ENCODE assay signal across 1 cellular context in the genomic region with DNA sequence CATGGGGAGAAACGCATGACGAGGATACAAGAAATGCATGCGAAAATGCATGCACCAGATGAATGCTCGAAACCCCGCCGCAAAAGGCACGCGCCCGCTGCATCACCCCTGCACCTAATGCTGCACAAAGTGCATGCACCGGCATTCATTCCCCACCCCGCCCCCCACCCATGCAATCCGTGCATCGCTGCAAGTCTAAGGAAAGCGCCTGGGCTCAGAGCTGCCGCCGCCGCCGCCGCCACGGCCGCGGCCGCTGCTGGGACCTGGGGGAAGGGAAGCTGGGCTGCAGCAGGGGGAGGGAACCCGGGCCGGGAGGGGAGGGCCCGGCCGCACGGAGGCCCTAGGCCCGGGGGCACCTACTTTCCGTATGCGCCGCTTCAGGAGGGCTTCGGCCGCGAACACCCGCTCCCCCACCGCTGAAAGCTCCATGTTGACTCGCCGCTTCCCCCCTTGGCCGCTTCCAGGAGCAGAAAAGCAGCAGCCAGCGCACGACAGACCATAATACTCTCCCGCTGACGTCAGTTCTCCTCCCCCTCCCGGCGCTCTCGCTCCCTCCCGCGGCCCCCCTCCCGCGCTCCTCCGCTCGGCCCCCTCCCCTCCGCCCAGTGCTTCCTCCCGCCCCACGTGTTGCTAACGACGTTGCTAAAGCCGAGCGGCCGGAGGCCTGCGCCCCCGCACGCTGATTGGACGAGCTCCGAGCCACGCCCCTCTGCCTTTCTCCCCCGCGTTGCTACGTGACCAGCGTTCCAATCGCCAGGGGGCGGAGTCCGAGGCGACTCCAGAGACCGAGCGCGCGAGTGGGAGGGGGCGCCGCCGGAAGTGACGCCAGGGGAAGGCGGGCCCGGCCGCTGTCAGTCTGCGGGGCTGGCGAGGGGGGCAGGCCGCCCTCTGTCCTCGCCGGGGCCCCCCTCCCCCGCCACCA.
TF ChIP-seq lines count a peak whose summit lies in the region.

A gene (minus strand): TSS at position 508 of the 922 bp plus-strand sequence. CDS start 79 bp downstream, at position 429.

TF ChIP-seq in GM23338, 12 proteins besides CTCF, POLR2A, EP300 and RAD21 (continued from another document):
- TF ChIP-seq POLR2AphosphoS5 (IDR thresholded peaks at IDR 0.05; ENCODE audit: low read depth) (0 out of 2 replicates have a peak, but pooled peaks have one; percentile 12), STAT1 (IDR thresholded peaks at IDR 0.05; ENCODE audit: unreplicated experiment) (no peak), JUNB (IDR thresholded peaks at IDR 0.05; ENCODE audit: unreplicated experiment) (no peak), ZNF331 (CRISPR knock-in tag; IDR thresholded peaks at IDR 0.05; ENCODE audit: low read depth) (no peak), NANOG (IDR thresholded peaks at IDR 0.05; ENCODE audit: borderline replicate concordance) (no peak), ZNF114 (CRISPR knock-in tag; IDR thresholded peaks at IDR 0.05) (no peak), EZH2phosphoT487 (IDR thresholded peaks at IDR 0.05; ENCODE audit: unreplicated experiment) (no peak), EZH2 (IDR thresholded peaks at IDR 0.05; ENCODE audit: low read depth, unreplicated experiment) (no peak)
- TF ChIP-seq, protein P1, sequence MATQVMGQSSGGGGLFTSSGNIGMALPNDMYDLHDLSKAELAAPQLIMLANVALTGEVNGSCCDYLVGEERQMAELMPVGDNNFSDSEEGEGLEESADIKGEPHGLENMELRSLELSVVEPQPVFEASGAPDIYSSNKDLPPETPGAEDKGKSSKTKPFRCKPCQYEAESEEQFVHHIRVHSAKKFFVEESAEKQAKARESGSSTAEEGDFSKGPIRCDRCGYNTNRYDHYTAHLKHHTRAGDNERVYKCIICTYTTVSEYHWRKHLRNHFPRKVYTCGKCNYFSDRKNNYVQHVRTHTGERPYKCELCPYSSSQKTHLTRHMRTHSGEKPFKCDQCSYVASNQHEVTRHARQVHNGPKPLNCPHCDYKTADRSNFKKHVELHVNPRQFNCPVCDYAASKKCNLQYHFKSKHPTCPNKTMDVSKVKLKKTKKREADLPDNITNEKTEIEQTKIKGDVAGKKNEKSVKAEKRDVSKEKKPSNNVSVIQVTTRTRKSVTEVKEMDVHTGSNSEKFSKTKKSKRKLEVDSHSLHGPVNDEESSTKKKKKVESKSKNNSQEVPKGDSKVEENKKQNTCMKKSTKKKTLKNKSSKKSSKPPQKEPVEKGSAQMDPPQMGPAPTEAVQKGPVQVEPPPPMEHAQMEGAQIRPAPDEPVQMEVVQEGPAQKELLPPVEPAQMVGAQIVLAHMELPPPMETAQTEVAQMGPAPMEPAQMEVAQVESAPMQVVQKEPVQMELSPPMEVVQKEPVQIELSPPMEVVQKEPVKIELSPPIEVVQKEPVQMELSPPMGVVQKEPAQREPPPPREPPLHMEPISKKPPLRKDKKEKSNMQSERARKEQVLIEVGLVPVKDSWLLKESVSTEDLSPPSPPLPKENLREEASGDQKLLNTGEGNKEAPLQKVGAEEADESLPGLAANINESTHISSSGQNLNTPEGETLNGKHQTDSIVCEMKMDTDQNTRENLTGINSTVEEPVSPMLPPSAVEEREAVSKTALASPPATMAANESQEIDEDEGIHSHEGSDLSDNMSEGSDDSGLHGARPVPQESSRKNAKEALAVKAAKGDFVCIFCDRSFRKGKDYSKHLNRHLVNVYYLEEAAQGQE (IDR thresholded peaks at IDR 0.05; ENCODE audit: unreplicated experiment), result no peak
- TF ChIP-seq, protein P2, sequence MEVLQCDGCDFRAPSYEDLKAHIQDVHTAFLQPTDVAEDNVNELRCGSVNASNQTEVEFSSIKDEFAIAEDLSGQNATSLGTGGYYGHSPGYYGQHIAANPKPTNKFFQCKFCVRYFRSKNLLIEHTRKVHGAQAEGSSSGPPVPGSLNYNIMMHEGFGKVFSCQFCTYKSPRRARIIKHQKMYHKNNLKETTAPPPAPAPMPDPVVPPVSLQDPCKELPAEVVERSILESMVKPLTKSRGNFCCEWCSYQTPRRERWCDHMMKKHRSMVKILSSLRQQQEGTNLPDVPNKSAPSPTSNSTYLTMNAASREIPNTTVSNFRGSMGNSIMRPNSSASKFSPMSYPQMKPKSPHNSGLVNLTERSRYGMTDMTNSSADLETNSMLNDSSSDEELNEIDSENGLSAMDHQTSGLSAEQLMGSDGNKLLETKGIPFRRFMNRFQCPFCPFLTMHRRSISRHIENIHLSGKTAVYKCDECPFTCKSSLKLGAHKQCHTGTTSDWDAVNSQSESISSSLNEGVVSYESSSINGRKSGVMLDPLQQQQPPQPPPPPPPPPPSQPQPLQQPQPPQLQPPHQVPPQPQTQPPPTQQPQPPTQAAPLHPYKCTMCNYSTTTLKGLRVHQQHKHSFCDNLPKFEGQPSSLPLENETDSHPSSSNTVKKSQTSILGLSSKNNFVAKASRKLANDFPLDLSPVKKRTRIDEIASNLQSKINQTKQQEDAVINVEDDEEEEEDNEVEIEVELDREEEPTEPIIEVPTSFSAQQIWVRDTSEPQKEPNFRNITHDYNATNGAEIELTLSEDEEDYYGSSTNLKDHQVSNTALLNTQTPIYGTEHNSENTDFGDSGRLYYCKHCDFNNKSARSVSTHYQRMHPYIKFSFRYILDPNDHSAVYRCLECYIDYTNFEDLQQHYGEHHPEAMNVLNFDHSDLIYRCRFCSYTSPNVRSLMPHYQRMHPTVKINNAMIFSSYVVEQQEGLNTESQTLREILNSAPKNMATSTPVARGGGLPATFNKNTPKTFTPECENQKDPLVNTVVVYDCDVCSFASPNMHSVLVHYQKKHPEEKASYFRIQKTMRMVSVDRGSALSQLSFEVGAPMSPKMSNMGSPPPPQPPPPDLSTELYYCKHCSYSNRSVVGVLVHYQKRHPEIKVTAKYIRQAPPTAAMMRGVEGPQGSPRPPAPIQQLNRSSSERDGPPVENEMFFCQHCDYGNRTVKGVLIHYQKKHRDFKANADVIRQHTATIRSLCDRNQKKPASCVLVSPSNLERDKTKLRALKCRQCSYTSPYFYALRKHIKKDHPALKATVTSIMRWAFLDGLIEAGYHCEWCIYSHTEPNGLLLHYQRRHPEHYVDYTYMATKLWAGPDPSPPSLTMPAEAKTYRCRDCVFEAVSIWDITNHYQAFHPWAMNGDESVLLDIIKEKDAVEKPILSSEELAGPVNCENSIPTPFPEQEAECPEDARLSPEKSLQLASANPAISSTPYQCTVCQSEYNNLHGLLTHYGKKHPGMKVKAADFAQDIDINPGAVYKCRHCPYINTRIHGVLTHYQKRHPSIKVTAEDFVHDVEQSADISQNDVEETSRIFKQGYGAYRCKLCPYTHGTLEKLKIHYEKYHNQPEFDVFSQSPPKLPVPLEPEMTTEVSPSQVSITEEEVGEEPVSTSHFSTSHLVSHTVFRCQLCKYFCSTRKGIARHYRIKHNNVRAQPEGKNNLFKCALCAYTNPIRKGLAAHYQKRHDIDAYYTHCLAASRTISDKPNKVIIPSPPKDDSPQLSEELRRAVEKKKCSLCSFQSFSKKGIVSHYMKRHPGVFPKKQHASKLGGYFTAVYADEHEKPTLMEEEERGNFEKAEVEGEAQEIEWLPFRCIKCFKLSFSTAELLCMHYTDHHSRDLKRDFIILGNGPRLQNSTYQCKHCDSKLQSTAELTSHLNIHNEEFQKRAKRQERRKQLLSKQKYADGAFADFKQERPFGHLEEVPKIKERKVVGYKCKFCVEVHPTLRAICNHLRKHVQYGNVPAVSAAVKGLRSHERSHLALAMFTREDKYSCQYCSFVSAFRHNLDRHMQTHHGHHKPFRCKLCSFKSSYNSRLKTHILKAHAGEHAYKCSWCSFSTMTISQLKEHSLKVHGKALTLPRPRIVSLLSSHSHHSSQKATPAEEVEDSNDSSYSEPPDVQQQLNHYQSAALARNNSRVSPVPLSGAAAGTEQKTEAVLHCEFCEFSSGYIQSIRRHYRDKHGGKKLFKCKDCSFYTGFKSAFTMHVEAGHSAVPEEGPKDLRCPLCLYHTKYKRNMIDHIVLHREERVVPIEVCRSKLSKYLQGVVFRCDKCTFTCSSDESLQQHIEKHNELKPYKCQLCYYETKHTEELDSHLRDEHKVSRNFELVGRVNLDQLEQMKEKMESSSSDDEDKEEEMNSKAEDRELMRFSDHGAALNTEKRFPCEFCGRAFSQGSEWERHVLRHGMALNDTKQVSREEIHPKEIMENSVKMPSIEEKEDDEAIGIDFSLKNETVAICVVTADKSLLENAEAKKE (CRISPR knock-in tag; IDR thresholded peaks at IDR 0.05), result no peak
